12 cellular contexts compared by ENCODE assay signal in the genomic region with DNA sequence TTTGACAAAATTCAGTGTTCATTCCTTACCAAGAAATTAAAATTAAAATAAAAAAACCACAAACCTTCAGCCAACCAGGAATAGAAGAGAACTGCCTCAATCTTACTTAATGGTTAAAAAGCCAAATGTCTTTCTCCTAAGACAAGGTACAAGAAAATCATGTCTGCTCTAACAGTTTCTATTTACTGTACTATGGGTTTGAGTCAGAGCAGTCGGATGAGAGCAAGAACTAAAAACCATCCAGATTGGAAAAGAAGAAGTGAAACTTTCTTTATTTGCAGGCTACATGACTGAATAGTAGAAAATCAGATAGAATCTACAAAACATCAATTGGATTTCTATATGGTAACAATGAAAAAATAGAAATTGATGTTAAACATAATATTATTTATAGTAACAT.
DNase-seq lines count a peak whose midpoint lies in the region; ATAC-seq and TF ChIP-seq lines count a peak whose summit lies in the region.
"Had no signal": no experiment of that assay in that cellular context is flagged by ENCODE, and none has a peak within 500 bp of the region (broad histone marks: within the 10 kb centered on the region; RNA-seq: fewer than 3 reads in every experiment).

No MANE protein-coding gene starts in this region.

- ATAC-seq in GM19452 (IDR thresholded peaks at IDR 0.05; ENCODE audit: unreplicated experiment) (peak; percentile 89), HG02870 (IDR thresholded peaks at IDR 0.05; ENCODE audit: unreplicated experiment) (peak; percentile 82), HG03469 (IDR thresholded peaks at IDR 0.05; ENCODE audit: unreplicated experiment) (peak; percentile 90)

- TF ChIP-seq CTCF in GM10266 (IDR thresholded peaks at IDR 0.05; ENCODE audit: control insufficient read depth, insufficient read depth, low read depth, missing control alignments) = no peak

- DNase-seq in GM10266 (ENCODE audit: extremely low spot score) (peak; percentile 12), cortex of kidney (lab: John Stamatoyannopoulos, UW) (no peak), midbrain (lab: John Stamatoyannopoulos, UW) (no peak), hepatic stellate cell (ENCODE audit: low spot score) (no peak)
- no peak for DNase-seq in activated CD4-positive, alpha-beta T cell treated with anti-CD3 and anti-CD28 coated beads, Interleukin-2, amount 50 U/mL, for 4 hours
- DNase-seq: activated CD4-positive, alpha-beta T cell treated with anti-CD3 and anti-CD28 coated beads, Interleukin-2, amount 50 U/mL, for 1 hour; activated naive CD4-positive, alpha-beta T cell; MG63; NCI-H526 treated with DMSO at 0.1 percent for 48 hours had no signal
